In genomic region chr3:129892857-129893615, GRCh38 we compare ENCODE assay signal across 8 cellular contexts. TPM values are rescaled to one million over a fixed set of nuclear protein-coding genes. Genes with fewer than 3 reads are reported as not detected.
A peak's percentile ranks its signal among the peaks of the same experiment; 100 is the strongest.
DNase-seq lines count a peak whose midpoint lies in the region; ATAC-seq, FAIRE-seq and TF ChIP-seq lines count a peak whose summit lies in the region.

No MANE protein-coding gene starts in this region.

- H3K4me3 ChIP-seq in left ventricle myocardium inferior (peak overlapping the region; percentile 76), rectal smooth muscle tissue (ENCODE audit: low read length) (peak overlapping the region; percentile 99)

- peak; percentile 25 for ATAC-seq in HG03378 (IDR thresholded peaks at IDR 0.05; ENCODE audit: unreplicated experiment)
- ATAC-seq in activated naive CD8-positive, alpha-beta T cell treated with anti-CD3 and anti-CD28 coated beads, Interleukin-2, amount 10 ng/mL, durations not matched to agents 7 days and 5 days (ENCODE audit: low read depth): peak; percentile 73

- peak overlapping the region; percentile 88 for H3K4me3 Mint-ChIP-seq in activated naive CD8-positive, alpha-beta T cell treated with anti-CD3 and anti-CD28 coated beads, Interleukin-2, amount 10 ng/mL, durations not matched to agents 7 days and 5 days

- POLR2A ChIA-PET in activated naive CD8-positive, alpha-beta T cell treated with anti-CD3 and anti-CD28 coated beads, Interleukin-2, amount 10 ng/mL, durations not matched to agents 7 days and 5 days (lab: Charles Lee): interaction anchor here (0.6 to 1.4 kb wide), 3 partner anchors 13 to 577 kb away, joined by 3 to 5 read pairs (median 4); a partner anchor contains a TSS

- peaks cover 5% of the 10 kb centered on the region for H3K36me3 Mint-ChIP-seq in activated naive CD8-positive, alpha-beta T cell treated with anti-CD3 and anti-CD28 coated beads, Interleukin-2, amount 10 ng/mL, durations not matched to agents 7 days and 5 days

- no peak for FAIRE-seq in GM19239 (lab: Jason Lieb, UNC)

- DNase-seq in COR-L47 (lab: John Stamatoyannopoulos, UW) (peak; percentile 84), GM19239 (ENCODE audit: insufficient read length, low spot score) (peak; percentile 80), left ventricle myocardium inferior (peak; percentile 76), putamen (ENCODE audit: low spot score) (no peak)
- no peak for DNase-seq in activated naive CD8-positive, alpha-beta T cell treated with anti-CD3 and anti-CD28 coated beads, Interleukin-2, amount 10 ng/mL, durations not matched to agents 7 days and 5 days

- TF ChIP-seq POLR2A in Raji (IDR thresholded peaks at IDR 0.05; ENCODE audit: insufficient read depth, low read depth, low read length): peak; percentile 59; the same call in 1 of the 2 replicates

- intact Hi-C loops in left ventricle myocardium inferior (cut with micrococcal nuclease): no loop called here

- no peaks in the 10 kb centered on the region for H3K27me3 ChIP-seq in left ventricle myocardium inferior (ENCODE audit: low read depth)
- no peaks in the 10 kb centered on the region for H3K27me3 ChIP-seq in rectal smooth muscle tissue (ENCODE audit: control insufficient read depth, insufficient read depth, low read length)

- H3K27me3 Mint-ChIP-seq in activated naive CD8-positive, alpha-beta T cell treated with anti-CD3 and anti-CD28 coated beads, Interleukin-2, amount 10 ng/mL, durations not matched to agents 7 days and 5 days: no peaks in the 10 kb centered on the region

- no peaks in the 10 kb centered on the region for H3K9me3 ChIP-seq in left ventricle myocardium inferior (replicated peaks)

- peak overlapping the region; percentile 81 for H3K9ac ChIP-seq in rectal smooth muscle tissue (ENCODE audit: low read length)

- peaks cover 23% of the 10 kb centered on the region for H3K4me1 Mint-ChIP-seq in activated naive CD8-positive, alpha-beta T cell treated with anti-CD3 and anti-CD28 coated beads, Interleukin-2, amount 10 ng/mL, durations not matched to agents 7 days and 5 days

- peak overlapping the region; percentile 84 for H3K27ac Mint-ChIP-seq in activated naive CD8-positive, alpha-beta T cell treated with anti-CD3 and anti-CD28 coated beads, Interleukin-2, amount 10 ng/mL, durations not matched to agents 7 days and 5 days

- H3K4me1 ChIP-seq in left ventricle myocardium inferior (peaks cover 61% of the 10 kb centered on the region), rectal smooth muscle tissue (ENCODE audit: control insufficient read depth, insufficient read depth, low read length) (peaks cover 3% of the 10 kb centered on the region)

- peak; percentile 14 for TF ChIP-seq CTCF in left ventricle myocardium inferior (IDR thresholded peaks at IDR 0.05; ENCODE audit: borderline replicate concordance)

- H3K9me3 Mint-ChIP-seq in activated naive CD8-positive, alpha-beta T cell treated with anti-CD3 and anti-CD28 coated beads, Interleukin-2, amount 10 ng/mL, durations not matched to agents 7 days and 5 days: no peaks in the 10 kb centered on the region

- H3K27ac ChIP-seq in left ventricle myocardium inferior (replicated peaks): peak overlapping the region; percentile 96
- H3K27ac ChIP-seq in rectal smooth muscle tissue (ENCODE audit: low read depth, low read length): peak overlapping the region; percentile 85

- H3K36me3 ChIP-seq in left ventricle myocardium inferior (no peaks in the 10 kb centered on the region), rectal smooth muscle tissue (ENCODE audit: control insufficient read depth, insufficient read depth, low read length) (no peaks in the 10 kb centered on the region)

RNA-seq across cellular contexts. Expression of gene TMCC1, which starts 0.5 kb away (rescaled TPM):
- total RNA-seq in activated naive CD8-positive, alpha-beta T cell treated with anti-CD3 and anti-CD28 coated beads, Interleukin-2, amount 10 ng/mL, durations not matched to agents 7 days and 5 days: 10 to 100 TPM; 21.6 to 22.1 TPM
- total RNA-seq in left ventricle myocardium inferior: 28.3 TPM

Comparison
In these comparisons a context has a peak if more than half of its experiments do, and no peak if none do; other contexts are left out.
1. DNase-seq: peak in COR-L47 (single experiment), GM19239 (single experiment) and left ventricle myocardium inferior (single experiment); none in activated naive CD8-positive, alpha-beta T cell treated with anti-CD3 and anti-CD28 coated beads, Interleukin-2, amount 10 ng/mL, durations not matched to agents 7 days and 5 days (single experiment) and putamen (single experiment).